22 cellular contexts compared by ENCODE assay signal in genomic region chrX:30913556-30913955, GRCh38.
"Had no signal": no experiment of that assay in that cellular context is flagged by ENCODE, and none has a peak within 500 bp of the region (broad histone marks: within the 10 kb centered on the region; RNA-seq: fewer than 3 reads in every experiment).

No MANE protein-coding gene starts in this region.

- H3K4me2 ChIP-seq: KMS-11, SK-N-SH had no signal

- H3K9ac ChIP-seq: KMS-11, SK-N-SH had no signal

- H3K27ac ChIP-seq: HL-60, KMS-11, RWPE1 had no signal

- ATAC-seq: HepG2 had no signal

- H3K9me3 ChIP-seq: SK-N-SH had no signal

- DNase-seq: IMR-90, Kasumi-1, MM.1S, NCI-H1092 treated with DMSO at 0.1 percent for 48 hours, NCI-H1436, NCI-H187, NCI-H2029, NCI-H2081 treated with DMSO at 0.1 percent for 48 hours, NCI-H2171, NCI-H226, NCI-H446, NCI-H510A, NCI-H524 treated with DMSO at 0.1 percent for 48 hours, NCI-H69, NCI-H774, SHP77, SK-N-SH had no signal

- FAIRE-seq: HepG2, RCC 7860 had no signal
